ENCODE assay signal across 20 cellular contexts in the genomic region with DNA sequence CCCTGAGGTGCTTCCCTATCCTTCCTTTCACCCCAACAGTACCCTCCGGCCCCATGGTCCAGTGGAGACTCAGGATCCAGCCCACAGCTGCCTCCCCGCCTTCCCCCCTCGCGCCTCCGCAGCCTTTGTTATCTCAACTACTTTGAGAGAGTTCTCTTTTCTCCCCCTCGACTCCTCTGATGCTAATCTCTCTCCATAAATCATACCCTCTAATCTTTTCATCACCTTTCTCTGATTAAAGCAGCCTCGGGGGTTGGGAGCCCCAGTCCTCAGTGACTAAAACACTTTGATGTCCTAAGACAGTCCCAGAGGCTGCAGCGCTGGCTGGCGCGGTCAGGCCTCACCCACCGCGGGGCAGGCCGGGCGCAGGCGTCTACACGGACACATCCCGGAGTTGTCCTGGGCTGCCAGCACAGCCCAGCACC.
A peak's percentile ranks its signal among the peaks of the same experiment; 100 is the strongest.
DNase-seq lines count a peak whose midpoint lies in the region; ATAC-seq and TF ChIP-seq lines count a peak whose summit lies in the region.
"Had no signal": no experiment of that assay in that cellular context is flagged by ENCODE, and none has a peak within 500 bp of the region (broad histone marks: within the 10 kb centered on the region; RNA-seq: fewer than 3 reads in every experiment).

No MANE protein-coding gene starts in this region.

- DNase-seq in activated naive CD8-positive, alpha-beta T cell treated with anti-CD3 and anti-CD28 coated beads, Interleukin-2, amount 50 U/mL, for 24 hours = no peak
- DNase-seq in SK-N-DZ (ENCODE audit: low spot score) = peak; percentile 63
- no peak for DNase-seq in glutamatergic neuron
- no peak for DNase-seq in upper lobe of right lung
- DNase-seq in esophagus squamous epithelium (lab: John Stamatoyannopoulos, UW) = no peak
- no peak for DNase-seq in cortex of kidney (lab: John Stamatoyannopoulos, UW)
- no peak for DNase-seq in midbrain (lab: John Stamatoyannopoulos, UW)
- DNase-seq: BE2C; CD4-positive, CD25-positive, alpha-beta regulatory T cell; COR-L47; DMS153; GF-D8; GOT3; HFFc6; NCI-H1436; NCI-H1930; NCI-H526; Peyer's patch had no signal

- H3K4me3 Mint-ChIP-seq in activated naive CD8-positive, alpha-beta T cell = no peak overlapping the region
- no peak overlapping the region for H3K4me3 Mint-ChIP-seq in activated naive CD8-positive, alpha-beta T cell treated with anti-CD3 and anti-CD28 coated beads, Interleukin-2, amount 50 U/mL, for 24 hours
- H3K4me3 Mint-ChIP-seq in glutamatergic neuron (ENCODE audit: unreplicated experiment) = peak overlapping the region; percentile 18
- H3K4me3 Mint-ChIP-seq: CD4-positive, CD25-positive, alpha-beta regulatory T cell; HFFc6 had no signal

- H3K4me3 ChIP-seq in upper lobe of right lung (no peak overlapping the region), esophagus squamous epithelium (no peak overlapping the region)
- H3K4me3 ChIP-seq: Peyer's patch had no signal

- no peak overlapping the region for H3K27ac ChIP-seq in upper lobe of right lung
- H3K27ac ChIP-seq in esophagus squamous epithelium = no peak overlapping the region
- H3K27ac ChIP-seq: Peyer's patch had no signal

- peaks cover 11% of the 10 kb centered on the region for H3K4me1 ChIP-seq in upper lobe of right lung
- peaks cover 6 to 43% (median 18%) of the 10 kb centered on the region in 3 donors for H3K4me1 ChIP-seq in esophagus squamous epithelium
- H3K4me1 ChIP-seq: BE2C, Peyer's patch had no signal

- intact Hi-C loops in upper lobe of right lung (cut with DNase I) (no loop called here), esophagus squamous epithelium (cut with DNase I) (no loop called here)

- peaks cover 21% of the 10 kb centered on the region for H3K27me3 Mint-ChIP-seq in activated naive CD8-positive, alpha-beta T cell
- H3K27me3 Mint-ChIP-seq in activated naive CD8-positive, alpha-beta T cell treated with anti-CD3 and anti-CD28 coated beads, Interleukin-2, amount 50 U/mL, for 24 hours = peaks cover 22% of the 10 kb centered on the region
- peaks cover 12% of the 10 kb centered on the region for H3K27me3 Mint-ChIP-seq in glutamatergic neuron (ENCODE audit: unreplicated experiment)

- WGBS in esophagus squamous epithelium, 2 donors = 27 to 40% methylated on average over 15 to 16 of the region's 17 CpGs

- peak overlapping the region; percentile 16 for H3K27ac Mint-ChIP-seq in activated naive CD8-positive, alpha-beta T cell
- H3K27ac Mint-ChIP-seq in activated naive CD8-positive, alpha-beta T cell treated with anti-CD3 and anti-CD28 coated beads, Interleukin-2, amount 50 U/mL, for 24 hours = no peak overlapping the region
- no peak overlapping the region for H3K27ac Mint-ChIP-seq in glutamatergic neuron (ENCODE audit: unreplicated experiment)
- H3K27ac Mint-ChIP-seq: HFFc6 had no signal

- H3K9me3 ChIP-seq in upper lobe of right lung (no peaks in the 10 kb centered on the region), esophagus squamous epithelium (no peaks in the 10 kb centered on the region)
- H3K9me3 ChIP-seq: BE2C, Peyer's patch had no signal

- ATAC-seq in activated naive CD8-positive, alpha-beta T cell treated with anti-CD3 and anti-CD28 coated beads, Interleukin-2, amount 50 U/mL, for 24 hours = no peak
- ATAC-seq in upper lobe of right lung = peak; percentile 9
- ATAC-seq: Right ventricle myocardium inferior had no signal

- TF ChIP-seq CTCF in glutamatergic neuron (IDR thresholded peaks at IDR 0.05; ENCODE audit: partially characterized antibody, unreplicated experiment) (no peak), upper lobe of right lung (IDR thresholded peaks at IDR 0.05) (no peak), esophagus squamous epithelium (IDR thresholded peaks at IDR 0.05) (no peak)

- H3K36me3 Mint-ChIP-seq in activated naive CD8-positive, alpha-beta T cell = no peaks in the 10 kb centered on the region
- H3K36me3 Mint-ChIP-seq in activated naive CD8-positive, alpha-beta T cell treated with anti-CD3 and anti-CD28 coated beads, Interleukin-2, amount 50 U/mL, for 24 hours (ENCODE audit: low read depth) = no peaks in the 10 kb centered on the region
- H3K36me3 Mint-ChIP-seq in glutamatergic neuron (ENCODE audit: unreplicated experiment) = no peaks in the 10 kb centered on the region
- H3K36me3 Mint-ChIP-seq: CD4-positive, CD25-positive, alpha-beta regulatory T cell had no signal

- H3K36me3 ChIP-seq in upper lobe of right lung (no peaks in the 10 kb centered on the region), esophagus squamous epithelium (no peaks in the 10 kb centered on the region)
- H3K36me3 ChIP-seq: BE2C, Peyer's patch had no signal

- H3K27me3 ChIP-seq in upper lobe of right lung (peaks cover 9% of the 10 kb centered on the region), esophagus squamous epithelium (peaks cover 0 to 17% (median 0%) of the 10 kb centered on the region in 4 donors)
- H3K27me3 ChIP-seq: BE2C, Peyer's patch had no signal

- no peaks in the 10 kb centered on the region for H3K9me3 Mint-ChIP-seq in activated naive CD8-positive, alpha-beta T cell (ENCODE audit: low read depth)
- H3K9me3 Mint-ChIP-seq in activated naive CD8-positive, alpha-beta T cell treated with anti-CD3 and anti-CD28 coated beads, Interleukin-2, amount 50 U/mL, for 24 hours = no peaks in the 10 kb centered on the region
- H3K9me3 Mint-ChIP-seq in glutamatergic neuron (ENCODE audit: unreplicated experiment) = peaks cover 2% of the 10 kb centered on the region
- H3K9me3 Mint-ChIP-seq: CD4-positive, CD25-positive, alpha-beta regulatory T cell; HFFc6 had no signal

- no peak for TF ChIP-seq POLR2A in esophagus squamous epithelium (IDR thresholded peaks at IDR 0.05)

- peaks cover 5% of the 10 kb centered on the region for H3K4me1 Mint-ChIP-seq in activated naive CD8-positive, alpha-beta T cell (ENCODE audit: low read depth)
- peaks cover 2% of the 10 kb centered on the region for H3K4me1 Mint-ChIP-seq in activated naive CD8-positive, alpha-beta T cell treated with anti-CD3 and anti-CD28 coated beads, Interleukin-2, amount 50 U/mL, for 24 hours
- H3K4me1 Mint-ChIP-seq in glutamatergic neuron (ENCODE audit: low read depth, unreplicated experiment) = peaks cover 4% of the 10 kb centered on the region
